In the genomic region with DNA sequence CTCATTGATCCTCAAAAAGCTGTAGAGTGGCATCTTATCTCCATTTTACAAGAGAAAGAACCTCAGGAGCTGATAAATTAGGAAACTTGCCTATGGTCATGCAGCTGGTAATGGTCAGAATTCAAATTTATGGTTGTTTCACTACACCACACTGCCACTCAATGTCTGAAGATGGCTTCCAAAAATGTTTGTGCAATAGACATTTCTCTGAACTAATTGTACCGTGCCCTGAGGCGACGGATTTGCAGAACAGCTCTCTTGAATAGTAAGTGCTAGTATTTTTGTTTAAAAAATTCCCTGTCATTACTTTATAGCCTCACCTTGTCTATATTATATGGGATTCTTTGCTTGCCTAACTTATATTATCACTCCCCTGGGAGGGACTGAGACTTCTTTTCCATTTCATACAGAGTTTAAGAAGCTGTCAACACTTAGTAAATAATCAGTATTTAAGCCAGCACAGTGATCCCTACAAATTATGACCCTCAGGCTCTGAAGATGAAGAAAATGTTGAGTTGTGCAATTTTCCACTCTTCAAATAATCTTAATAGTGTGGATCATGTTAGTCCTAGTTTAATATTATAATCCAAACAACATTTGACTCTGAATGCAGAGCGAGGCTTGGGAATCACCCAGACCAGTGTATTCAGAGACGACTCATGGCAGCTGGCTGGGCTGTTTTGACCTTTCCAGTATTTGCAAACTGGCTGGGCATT, we compare ENCODE assay signal across 1 cellular context.
TF ChIP-seq lines count a peak whose summit lies in the region.

No MANE protein-coding gene starts in this region.

TF ChIP-seq in IMR-90, 13 proteins besides CTCF, POLR2A, EP300 and RAD21:
- peak; percentile 33; the same call in 1 of the 2 replicates for TF ChIP-seq CEBPB (IDR thresholded peaks at IDR 0.05; ENCODE audit: low read depth, low read length)
- TF ChIP-seq, protein P1, sequence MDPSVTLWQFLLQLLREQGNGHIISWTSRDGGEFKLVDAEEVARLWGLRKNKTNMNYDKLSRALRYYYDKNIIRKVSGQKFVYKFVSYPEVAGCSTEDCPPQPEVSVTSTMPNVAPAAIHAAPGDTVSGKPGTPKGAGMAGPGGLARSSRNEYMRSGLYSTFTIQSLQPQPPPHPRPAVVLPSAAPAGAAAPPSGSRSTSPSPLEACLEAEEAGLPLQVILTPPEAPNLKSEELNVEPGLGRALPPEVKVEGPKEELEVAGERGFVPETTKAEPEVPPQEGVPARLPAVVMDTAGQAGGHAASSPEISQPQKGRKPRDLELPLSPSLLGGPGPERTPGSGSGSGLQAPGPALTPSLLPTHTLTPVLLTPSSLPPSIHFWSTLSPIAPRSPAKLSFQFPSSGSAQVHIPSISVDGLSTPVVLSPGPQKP (IDR thresholded peaks at IDR 0.05; ENCODE audit: borderline replicate concordance, low read depth, low read length), result no peak
- TF ChIP-seq BHLHE40 (IDR thresholded peaks at IDR 0.05; ENCODE audit: low read depth, low read length), result no peak
